Comparison of ENCODE assay signal across 8 cellular contexts in the genomic region with DNA sequence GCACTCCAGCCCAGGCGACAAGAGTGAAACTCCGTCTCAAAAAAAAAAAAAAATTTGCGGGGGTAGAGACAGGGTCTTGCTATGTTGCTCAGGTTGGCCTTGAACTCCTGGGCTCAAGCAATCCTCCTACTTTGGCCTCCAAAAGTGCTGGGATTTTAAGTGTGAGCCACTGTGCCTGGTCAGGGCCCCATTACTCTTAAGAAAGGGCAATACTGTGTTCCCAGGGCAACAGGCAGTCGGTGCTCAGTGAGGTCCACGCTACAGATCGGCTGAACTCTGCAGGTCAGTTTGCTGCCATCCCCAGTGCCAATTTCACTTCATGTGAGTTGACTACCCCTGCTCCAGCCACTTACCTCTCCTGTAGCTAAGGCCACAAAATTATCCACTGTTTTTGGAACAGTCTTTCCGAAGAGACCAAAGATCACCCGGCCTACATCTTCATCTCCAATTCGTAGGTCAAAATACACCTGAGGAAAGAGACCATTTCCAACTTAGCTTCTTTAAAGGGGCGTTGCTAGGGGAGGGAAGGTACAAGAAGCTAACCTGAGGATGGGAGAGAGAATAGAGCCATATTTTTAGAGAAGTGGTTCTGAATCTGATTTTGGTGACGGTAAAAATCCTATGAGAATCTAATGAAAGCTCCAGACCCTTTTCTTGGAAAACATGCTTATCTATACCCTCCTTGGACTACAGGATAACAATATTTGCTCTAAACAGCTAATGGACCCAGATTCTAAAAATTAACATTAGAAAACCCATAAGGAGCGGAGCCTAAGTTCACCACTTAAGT. TPM values are rescaled to one million over a fixed set of nuclear protein-coding genes. Genes with fewer than 3 reads are reported as not detected.
DNase-seq lines count a peak whose midpoint lies in the region; ATAC-seq, FAIRE-seq and TF ChIP-seq lines count a peak whose summit lies in the region.

No MANE protein-coding gene starts in this region.

- no peaks in the 10 kb centered on the region for H3K27me3 ChIP-seq in GM12878 (replicated peaks in 1 of 2; ENCODE audit: control insufficient read depth in 2 of 2, insufficient read depth in 2 of 2, low read length in 1 of 2)
- no peaks in the 10 kb centered on the region for H3K27me3 ChIP-seq in lower lobe of right lung (ENCODE audit: low read depth)
- no peaks in the 10 kb centered on the region for H3K27me3 ChIP-seq in upper lobe of left lung

- peaks cover 18% of the 10 kb centered on the region for H4K20me1 ChIP-seq in GM12878 (ENCODE audit: control insufficient read depth, insufficient read depth)

- TF ChIP-seq POLR2A in GM12878 (IDR thresholded peaks at IDR 0.05; ENCODE audit: low read depth, low read length) (peak; percentile 31; the same call in 1 of the 2 replicates), upper lobe of left lung (IDR thresholded peaks at IDR 0.05) (no peak)

- TF ChIP-seq CTCF in GM12878 (IDR thresholded peaks at IDR 0.05 in 2 of 3, conservative IDR thresholded peaks at IDR 0.05 in 1 of 3; ENCODE audit: control insufficient read depth in 2 of 3, extremely low read depth in 1 of 3, insufficient read depth in 1 of 3, low read depth in 3 of 3, low read length in 3 of 3), result no peak
- TF ChIP-seq CTCF in lower lobe of right lung (IDR thresholded peaks at IDR 0.05), result no peak
- no peak for TF ChIP-seq CTCF in upper lobe of left lung (IDR thresholded peaks at IDR 0.05)

- CTCF ChIA-PET in GM12878 (lab: Yijun Ruan, JAX), result interaction anchor here (0.6 to 3.6 kb wide), 6 partner anchors 9 to 1355 kb away, joined by 3 to 34 read pairs (median 8); partner anchors contain the start of genes CIAO2A and DPP8

- no peaks in the 10 kb centered on the region for H3K9me3 ChIP-seq in GM12878 (replicated peaks; ENCODE audit: control insufficient read depth, insufficient read depth, low read length)
- no peaks in the 10 kb centered on the region for H3K9me3 ChIP-seq in lower lobe of right lung
- no peaks in the 10 kb centered on the region for H3K9me3 ChIP-seq in upper lobe of left lung

- H3K27me3 Mint-ChIP-seq in activated naive CD4-positive, alpha-beta T cell treated with anti-CD3 and anti-CD28 coated beads, Interleukin-2, amount 50 U/mL, for 24 hours, result no peaks in the 10 kb centered on the region

- RAD21 ChIA-PET in GM12878 (lab: Charles Lee; ENCODE audit: unreplicated experiment), result interaction anchor here (1.0 to 2.2 kb wide), 4 partner anchors 9 to 87 kb away, joined by 3 to 14 read pairs (median 5); partner anchors contain the start of gene SNX22

- H3K9ac ChIP-seq in GM12878 (ENCODE audit: control insufficient read depth, insufficient read depth, low read length), result peak overlapping the region; percentile 72

- TSS peak; percentile 81 for BruUV-seq in GM12878 (replicated peaks; lab: Mats Ljungman, UMichigan)

- no peak for DNase-seq in activated naive CD4-positive, alpha-beta T cell treated with anti-CD3 and anti-CD28 coated beads, Interleukin-2, amount 50 U/mL, for 16 hours
- DNase-seq in GM12878 (ENCODE audit: low read depth, low spot score) (no peak), lower lobe of right lung (no peak), upper lobe of left lung (no peak), AG08396 (ENCODE audit: low spot score) (no peak)

- H3K36me3 Mint-ChIP-seq in activated naive CD4-positive, alpha-beta T cell treated with anti-CD3 and anti-CD28 coated beads, Interleukin-2, amount 50 U/mL, for 24 hours, result peaks cover 14% of the 10 kb centered on the region

- 0% methylated on average over 10 of the region's 12 CpGs for WGBS in GM12878 (ENCODE audit: insufficient coverage, insufficient replicate concordance, low lambda C conversion rate, missing lambda C conversion rate)
- WGBS in upper lobe of left lung, 2 donors, result 50 to 53% methylated on average over 12 of the region's 12 CpGs

- in situ Hi-C loops in GM12878 (cut with MboI), result no loop called here

- peaks cover 45% of the 10 kb centered on the region for H3K79me2 ChIP-seq in GM12878 (ENCODE audit: control insufficient read depth, insufficient read depth, low read length)

- no peak for FAIRE-seq in GM12878 (lab: Jason Lieb, UNC)

- ATAC-seq in GM12878, result no peak
- ATAC-seq in lower lobe of right lung, result no peak
- ATAC-seq in upper lobe of left lung (ENCODE audit: low FRiP score in 2 of 2), result no peak
- no peak for ATAC-seq in GM21786 (IDR thresholded peaks at IDR 0.05; ENCODE audit: unreplicated experiment)
- no peak for ATAC-seq in HG02840 (IDR thresholded peaks at IDR 0.05; ENCODE audit: low FRiP score, unreplicated experiment)

- H3K4me1 Mint-ChIP-seq in activated naive CD4-positive, alpha-beta T cell treated with anti-CD3 and anti-CD28 coated beads, Interleukin-2, amount 50 U/mL, for 24 hours, result peaks cover 47% of the 10 kb centered on the region

- peak overlapping the region; percentile 80 for H3K27ac Mint-ChIP-seq in activated naive CD4-positive, alpha-beta T cell treated with anti-CD3 and anti-CD28 coated beads, Interleukin-2, amount 50 U/mL, for 24 hours

- POLR2A ChIA-PET in GM12878 (lab: Charles Lee), result interaction anchor here (0.5 to 3.4 kb wide), 11 partner anchors 9 to 455 kb away, joined by 3 to 32 read pairs (median 4); partner anchors contain the start of genes CIAO2A, SNX1 and SNX22

- TF ChIP-seq RAD21 in GM12878 (IDR thresholded peaks at IDR 0.05; ENCODE audit: insufficient read depth, low read depth, low read length), result no peak

- H3K4me3 ChIP-seq in GM12878 (peak overlapping the region; percentile 84), lower lobe of right lung (peak overlapping the region; percentile 95), upper lobe of left lung (peak overlapping the region; percentile 63 to 89 (median 85))

- H3K4me2 ChIP-seq in GM12878 (ENCODE audit: control insufficient read depth, insufficient read depth), result peak overlapping the region; percentile 93

- peaks cover 20 to 23% of the 10 kb centered on the region in 2 experiments; a peak in 3 of 4 replicates for H3K36me3 ChIP-seq in GM12878 (ENCODE audit: control insufficient read depth in 2 of 2, insufficient read depth in 2 of 2, low read length in 1 of 2)
- peaks cover 48% of the 10 kb centered on the region for H3K36me3 ChIP-seq in lower lobe of right lung
- H3K36me3 ChIP-seq in upper lobe of left lung, result peaks cover 36 to 48% (median 45%) of the 10 kb centered on the region in 4 donors

- H3K27ac ChIP-seq in GM12878 (ENCODE audit: control insufficient read depth, insufficient read depth) (peak overlapping the region; percentile 60), lower lobe of right lung (peak overlapping the region; percentile 88), upper lobe of left lung (peak overlapping the region; percentile 82 to 95 (median 86))

- TF ChIP-seq EP300 in GM12878 (IDR thresholded peaks at IDR 0.05; ENCODE audit: borderline replicate concordance in 1 of 2, control insufficient read depth in 1 of 2, low read depth in 2 of 2, low read length in 2 of 2), result no peak
- TF ChIP-seq EP300 in upper lobe of left lung (IDR thresholded peaks at IDR 0.05), result no peak

- SMC1A ChIA-PET in GM12878 (lab: Charles Lee; ENCODE audit: uncharacterized antibody, unreplicated experiment), result interaction anchor here (1.3 to 3.3 kb wide), 4 partner anchors 9 to 566 kb away, joined by 3 to 19 read pairs (median 6); partner anchors contain the start of gene CIAO2A

- peak overlapping the region; percentile 96 for H3K4me3 Mint-ChIP-seq in activated naive CD4-positive, alpha-beta T cell treated with anti-CD3 and anti-CD28 coated beads, Interleukin-2, amount 50 U/mL, for 24 hours

- intact Hi-C loops in GM12878 (cut with micrococcal nuclease; ENCODE audit: unreplicated experiment), result loop anchor here (2.0 to 5.0 kb wide), 2 partner anchors 195 to 733 kb away; partner anchors contain the start of gene CSNK1G1
- intact Hi-C loops in lower lobe of right lung (cut with DNase I), result no loop called here

- H3K9me3 Mint-ChIP-seq in activated naive CD4-positive, alpha-beta T cell treated with anti-CD3 and anti-CD28 coated beads, Interleukin-2, amount 50 U/mL, for 24 hours, result no peaks in the 10 kb centered on the region

- H3K4me1 ChIP-seq in GM12878 (ENCODE audit: control insufficient read depth, insufficient read depth, low read length), result peaks cover 26% of the 10 kb centered on the region
- H3K4me1 ChIP-seq in lower lobe of right lung, result peaks cover 51% of the 10 kb centered on the region
- H3K4me1 ChIP-seq in upper lobe of left lung, result peaks cover 29 to 50% (median 47%) of the 10 kb centered on the region in 4 donors

- no peak overlapping the region for H2AFZ ChIP-seq in GM12878 (ENCODE audit: control insufficient read depth, low read depth, low read length)

RNA-seq across cellular contexts. Expression of gene PPIB, which starts 0.9 kb away (rescaled TPM):
- total RNA-seq in GM12878 (2013; cell fraction: nucleolus; rRNA removed), result 92.7 and 97.9 TPM in 2 replicates
- total RNA-seq in GM12878 (2014; rRNA removed) (336 and 349 TPM in 2 replicates), GM12878 (2014; rRNA removed; fragmentation: Illumina TruSeq; extraction: Trizol) (401 and 446 TPM in 2 replicates), GM12878 (2021) (404 and 424 TPM in 2 replicates), lower lobe of right lung (323 TPM), upper lobe of left lung (100 to 1,000 TPM in 5 of 6 donors, 10 to 100 TPM in 1; 87.0 to 497 (median 286) TPM)
- 388 TPM for polyA plus RNA-seq in GM12878 (2011; ENCODE audit: low read depth)
- polyA plus RNA-seq in GM12878 (2011; rRNA removed) (281 and 344 TPM in 2 replicates), GM12878 (2014; fragmentation: Illumina TruSeq; extraction: Trizol) (284 and 570 TPM in 2 replicates), GM12878 (2014; fragmentation: Nextera tagmentation; extraction: Ambion mirVana) (100 to 1,000 TPM; 831 to 858 TPM), GM12878 (2014; rRNA removed) (393 and 399 TPM in 2 replicates), GM12878 (2016; fragmentation: Nextera tagmentation; extraction: Ambion mirVana) (100 to 1,000 TPM; 915 to 936 TPM)
- 359 and 447 TPM in 2 replicates for polyA plus RNA-seq in GM12878 (2011; cell fraction: cytosol; rRNA removed)
- 184 and 201 TPM in 2 replicates for polyA plus RNA-seq in GM12878 (2011; cell fraction: nucleus; rRNA removed)
- polyA plus RNA-seq in GM12878 (2012), result 477 and 571 TPM in 2 replicates
- polyA minus RNA-seq in GM12878 (2011; rRNA and poly(A)+ RNA removed), result 248 and 256 TPM in 2 replicates
- polyA minus RNA-seq in GM12878 (2011; cell fraction: cytosol; rRNA and poly(A)+ RNA removed), result 100 and 121 TPM in 2 replicates
- polyA minus RNA-seq in GM12878 (2011; cell fraction: nucleus; rRNA and poly(A)+ RNA removed), result 23.7 and 44.3 TPM in 2 replicates

RNA-seq across cellular contexts. Expression of gene SNX22, which starts 10.4 kb away (rescaled TPM):
- total RNA-seq in GM12878 (2013; cell fraction: nucleolus; rRNA removed), result 19.1 and 22.5 TPM in 2 replicates
- total RNA-seq in GM12878 (2014; rRNA removed) (23.2 and 25.7 TPM in 2 replicates), GM12878 (2014; rRNA removed; fragmentation: Illumina TruSeq; extraction: Trizol) (11.1 and 12.2 TPM in 2 replicates), GM12878 (2021) (23.2 and 26.1 TPM in 2 replicates), lower lobe of right lung (17.4 TPM), upper lobe of left lung (10 to 100 TPM in 5 of 6 donors, 1 to 10 TPM in 1; 9.6 to 44.0 (median 24.8) TPM)
- 3.8 TPM for polyA plus RNA-seq in GM12878 (2011; ENCODE audit: low read depth)
- polyA plus RNA-seq in GM12878 (2011; rRNA removed) (3.2 and 4.4 TPM in 2 replicates), GM12878 (2014; fragmentation: Illumina TruSeq; extraction: Trizol) (6.6 and 10.4 TPM in 2 replicates), GM12878 (2014; fragmentation: Nextera tagmentation; extraction: Ambion mirVana) (1 to 10 TPM; 6.3 to 6.8 TPM), GM12878 (2014; rRNA removed) (26.1 and 29.0 TPM in 2 replicates), GM12878 (2016; fragmentation: Nextera tagmentation; extraction: Ambion mirVana) (1 to 10 TPM; 6.4 to 6.9 TPM)
- 8.4 and 9.9 TPM in 2 replicates for polyA plus RNA-seq in GM12878 (2011; cell fraction: cytosol; rRNA removed)
- polyA plus RNA-seq in GM12878 (2011; cell fraction: nucleus; rRNA removed), result 40.5 and 42.5 TPM in 2 replicates
- 7.4 and 8.1 TPM in 2 replicates for polyA plus RNA-seq in GM12878 (2012)
- polyA minus RNA-seq in GM12878 (2011; rRNA and poly(A)+ RNA removed), result 6.1 and 10.1 TPM in 2 replicates
- 1.6 and 2.0 TPM in 2 replicates for polyA minus RNA-seq in GM12878 (2011; cell fraction: cytosol; rRNA and poly(A)+ RNA removed)
- polyA minus RNA-seq in GM12878 (2011; cell fraction: nucleus; rRNA and poly(A)+ RNA removed), result 13.7 and 25.9 TPM in 2 replicates
